Comparison of ENCODE assay signal across 1 cellular context in genomic region chr1:160193091-160193819, GRCh38.
TF ChIP-seq lines count a peak whose summit lies in the region.

No MANE protein-coding gene starts in this region.

TF ChIP-seq in K562, 482 proteins besides CTCF, POLR2A, EP300 and RAD21 (continued from another document):
- TF ChIP-seq PATZ1 (CRISPR knock-in tag; IDR thresholded peaks at IDR 0.05; ENCODE audit: borderline replicate concordance) = no peak
- no peak for TF ChIP-seq ZNF354B (CRISPR knock-in tag; IDR thresholded peaks at IDR 0.05)
- TF ChIP-seq SMARCE1 (IDR thresholded peaks at IDR 0.05) = 0 out of 2 replicates have a peak, but pooled peaks have one; percentile 13
- TF ChIP-seq RCOR1 (IDR thresholded peaks at IDR 0.05; ENCODE audit: borderline replicate concordance in 1 of 2, low read depth in 2 of 2, low read length in 2 of 2) = peak in 1 of 2 experiments; percentile 70; a peak in 2 of 4 replicates
- peak; percentile 80 for TF ChIP-seq CC2D1A (IDR thresholded peaks at IDR 0.05)
- TF ChIP-seq HMBOX1 (IDR thresholded peaks at IDR 0.05) = peak; percentile 92
- peak; percentile 34; the same call in 1 of the 2 replicates for TF ChIP-seq ZBTB33 (CRISPR knock-in tag; IDR thresholded peaks at IDR 0.05)
- no peak for TF ChIP-seq HMGN3 (IDR thresholded peaks at IDR 0.05; ENCODE audit: borderline replicate concordance, extremely low read depth, insufficient read length, low read depth, low read length)
- TF ChIP-seq STAG1 (CRISPR knock-in tag; IDR thresholded peaks at IDR 0.05; ENCODE audit: borderline replicate concordance) = peak; percentile 79; the same call in 1 of the 2 replicates
- no peak for TF ChIP-seq BRF1 (IDR thresholded peaks at IDR 0.05; ENCODE audit: borderline replicate concordance, extremely low read depth, insufficient read length)
- peak; percentile 80; the same call in 1 of the 2 replicates for TF ChIP-seq XRCC5 (IDR thresholded peaks at IDR 0.05; ENCODE audit: low read depth, low read length)
- 0 out of 4 replicates have a peak, but pooled peaks of 1 of the 2 experiments have one; percentile 59 for TF ChIP-seq ARNT (IDR thresholded peaks at IDR 0.05)
- no peak for TF ChIP-seq ZNF134 (CRISPR knock-in tag; conservative IDR thresholded peaks at IDR 0.05)
- TF ChIP-seq UBTF (IDR thresholded peaks at IDR 0.05; ENCODE audit: borderline replicate concordance in 1 of 2, low read depth in 2 of 2, low read length in 2 of 2) = no peak
